ENCODE assay signal across 21 cellular contexts in the genomic region with DNA sequence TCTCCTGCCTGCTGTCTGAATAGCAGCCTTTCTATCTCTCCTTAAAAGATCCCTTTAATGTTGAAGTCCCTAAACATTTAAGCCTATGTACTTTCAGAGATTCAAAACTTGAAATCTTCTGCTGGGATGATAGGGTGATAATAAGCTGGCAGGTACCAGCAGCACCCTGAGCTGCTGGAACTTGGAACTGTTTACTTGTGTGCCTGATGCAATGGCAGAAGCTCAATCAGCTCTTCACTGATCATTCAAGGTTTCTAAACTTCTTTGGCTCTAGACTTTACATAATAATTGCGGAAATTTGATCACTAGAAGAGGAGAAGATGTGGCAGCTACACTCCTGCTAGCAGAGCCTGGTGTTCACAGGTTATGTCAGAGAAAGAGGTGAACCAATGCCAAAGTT.
"Had no signal": no experiment of that assay in that cellular context is flagged by ENCODE, and none has a peak within 500 bp of the region (broad histone marks: within the 10 kb centered on the region; RNA-seq: fewer than 3 reads in every experiment).

No MANE protein-coding gene starts in this region.

- DNase-seq: activated CD4-positive, alpha-beta T cell treated with anti-CD3 and anti-CD28 coated beads, Interleukin-2, amount 10 ng/mL, durations not matched to agents 7 days and 5 days; activated CD4-positive, CD25-positive, alpha-beta regulatory T cell; activated CD8-positive, alpha-beta memory T cell treated with anti-CD3 and anti-CD28 coated beads, Interleukin-2, amount 50 U/mL, for 48 hours; activated gamma-delta T cell treated with Interleukin-2 at 50 U/mL for 16 hours; activated naive CD8-positive, alpha-beta T cell treated with anti-CD3 and anti-CD28 coated beads for 36 hours; activated T-cell treated with anti-CD3 and anti-CD28 coated beads, Interleukin-2, amount 50 U/mL, for 72 hours; amygdala; body of pancreas; caudate nucleus; mesenchymal stem cell; nucleus accumbens; posterior cingulate gyrus; retina had no signal

- ATAC-seq: activated T-cell treated with anti-CD3 and anti-CD28 coated beads, Interleukin-2, amount 50 U/mL, for 72 hours; body of pancreas; natural killer cell treated with Interleukin-12 subunit alpha and Interleukin-12 subunit beta and Interleukin-15 and Interleukin-18, amount 100 ng/mL, for 72 hours; stimulated activated effector memory CD8-positive, alpha-beta T cell treated with anti-CD3 and anti-CD28 coated beads, Interleukin-12 subunit alpha, Interleukin-12 subunit beta, amount 100 ng/mL, for 72 hours had no signal

- H3K4me3 Mint-ChIP-seq: activated CD4-positive, alpha-beta T cell treated with anti-CD3 and anti-CD28 coated beads, Interleukin-2, amount 10 ng/mL, durations not matched to agents 7 days and 5 days; activated naive CD8-positive, alpha-beta T cell treated with anti-CD3 and anti-CD28 coated beads for 36 hours; activated T-cell treated with anti-CD3 and anti-CD28 coated beads, Interleukin-2, amount 50 U/mL, for 72 hours; natural killer cell treated with Interleukin-12 subunit alpha and Interleukin-12 subunit beta and Interleukin-15 and Interleukin-18, amount 100 ng/mL, for 72 hours; stimulated activated effector memory CD8-positive, alpha-beta T cell treated with anti-CD3 and anti-CD28 coated beads, Interleukin-12 subunit alpha, Interleukin-12 subunit beta, amount 100 ng/mL, for 72 hours had no signal

- H3K27ac ChIP-seq: body of pancreas, esophagus muscularis mucosa, tibial nerve, vagina had no signal

- H3K27ac Mint-ChIP-seq: activated CD4-positive, alpha-beta T cell treated with anti-CD3 and anti-CD28 coated beads, Interleukin-2, amount 10 ng/mL, durations not matched to agents 7 days and 5 days; activated naive CD8-positive, alpha-beta T cell treated with anti-CD3 and anti-CD28 coated beads for 36 hours; natural killer cell treated with Interleukin-12 subunit alpha and Interleukin-12 subunit beta and Interleukin-15 and Interleukin-18, amount 100 ng/mL, for 72 hours; stimulated activated effector memory CD8-positive, alpha-beta T cell treated with anti-CD3 and anti-CD28 coated beads, Interleukin-12 subunit alpha, Interleukin-12 subunit beta, amount 100 ng/mL, for 72 hours had no signal

- FAIRE-seq: colon, keratinocyte, TTC549 had no signal

- H3K4me1 ChIP-seq: body of pancreas had no signal

- H3K4me3 ChIP-seq: body of pancreas, esophagus muscularis mucosa, tibial nerve, vagina had no signal

- H3K27me3 Mint-ChIP-seq: activated CD4-positive, alpha-beta T cell treated with anti-CD3 and anti-CD28 coated beads, Interleukin-2, amount 10 ng/mL, durations not matched to agents 7 days and 5 days; activated naive CD8-positive, alpha-beta T cell treated with anti-CD3 and anti-CD28 coated beads for 36 hours; natural killer cell treated with Interleukin-12 subunit alpha and Interleukin-12 subunit beta and Interleukin-15 and Interleukin-18, amount 100 ng/mL, for 72 hours had no signal

- H3K27me3 ChIP-seq: body of pancreas, esophagus muscularis mucosa, tibial nerve, vagina had no signal

- H3K9me3 ChIP-seq: body of pancreas, esophagus muscularis mucosa, tibial nerve, vagina had no signal

- H3K9me3 Mint-ChIP-seq: activated CD4-positive, alpha-beta T cell treated with anti-CD3 and anti-CD28 coated beads, Interleukin-2, amount 10 ng/mL, durations not matched to agents 7 days and 5 days; activated naive CD8-positive, alpha-beta T cell treated with anti-CD3 and anti-CD28 coated beads for 36 hours; activated T-cell treated with anti-CD3 and anti-CD28 coated beads, Interleukin-2, amount 50 U/mL, for 72 hours; natural killer cell treated with Interleukin-12 subunit alpha and Interleukin-12 subunit beta and Interleukin-15 and Interleukin-18, amount 100 ng/mL, for 72 hours; stimulated activated effector memory CD8-positive, alpha-beta T cell treated with anti-CD3 and anti-CD28 coated beads, Interleukin-12 subunit alpha, Interleukin-12 subunit beta, amount 100 ng/mL, for 72 hours had no signal

- H3K4me1 Mint-ChIP-seq: stimulated activated effector memory CD8-positive, alpha-beta T cell treated with anti-CD3 and anti-CD28 coated beads, Interleukin-12 subunit alpha, Interleukin-12 subunit beta, amount 100 ng/mL, for 72 hours had no signal
